Comparison of ENCODE assay signal across 28 cellular contexts in the genomic region with DNA sequence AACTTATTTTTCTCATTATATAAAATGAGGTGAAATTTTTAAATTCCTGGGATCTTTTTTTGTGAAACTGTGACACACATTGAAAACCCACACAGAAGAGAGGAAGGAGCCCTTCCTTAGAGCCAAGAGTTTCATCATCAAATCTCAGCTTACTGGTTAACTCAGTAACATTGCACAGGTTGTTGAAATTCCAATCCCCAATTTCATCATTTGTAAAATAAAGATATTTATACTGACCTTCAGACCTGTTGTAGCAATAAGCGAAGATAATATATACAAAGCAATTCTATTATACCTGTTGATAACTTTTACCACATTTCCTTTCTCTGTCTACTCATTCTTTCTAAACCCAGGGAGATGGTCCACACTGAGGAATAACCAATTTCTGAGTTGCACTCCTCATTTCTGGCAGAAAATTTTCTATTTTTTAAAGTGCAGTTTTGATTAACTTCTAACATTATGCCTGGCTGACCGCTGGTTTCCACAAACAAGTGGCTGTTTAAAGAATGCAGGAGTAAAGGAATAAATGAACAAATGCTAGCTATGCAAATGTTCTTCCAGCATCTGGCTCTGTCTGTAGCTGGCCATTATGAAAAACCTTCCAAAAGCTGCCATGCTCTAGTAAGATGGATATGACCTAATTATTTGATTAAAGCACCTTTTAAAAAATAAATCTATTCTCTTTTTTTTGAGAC.
"Had no signal": no experiment of that assay in that cellular context is flagged by ENCODE, and none has a peak within 500 bp of the region (broad histone marks: within the 10 kb centered on the region; RNA-seq: fewer than 3 reads in every experiment).

No MANE protein-coding gene starts in this region.

- H3K27ac ChIP-seq: ascending aorta, breast epithelium, esophagus muscularis mucosa, foreskin keratinocyte, gastrocnemius medialis, VCaP had no signal

- ATAC-seq: activated naive CD4-positive, alpha-beta T cell treated with anti-CD3 and anti-CD28 coated beads, Interleukin-2, amount 50 U/mL, for 72 hours; activated T-cell treated with anti-CD3 and anti-CD28 coated beads, Interleukin-2, amount 50 U/mL, for 72 hours; effector memory CD8-positive, alpha-beta T cell; foreskin keratinocyte; gastrocnemius medialis; WTC11 had no signal

- H3K4me3 ChIP-seq: ascending aorta, breast epithelium, esophagus muscularis mucosa, gastrocnemius medialis had no signal

- H3K36me3 ChIP-seq: ascending aorta, breast epithelium, esophagus muscularis mucosa, gastrocnemius medialis had no signal

- DNase-seq: activated CD4-positive, alpha-beta memory T cell treated with anti-CD3 and anti-CD28 coated beads, Interleukin-2, amount 10 ng/mL, durations not matched to agents 7 days and 5 days; activated CD4-positive, alpha-beta T cell treated with anti-CD3 and anti-CD28 coated beads for 1 hour; activated CD4-positive, alpha-beta T cell treated with anti-CD3 and anti-CD28 coated beads for 4 hours; activated CD4-positive, alpha-beta T cell treated with anti-CD3 and anti-CD28 coated beads, Interleukin-2, amount 10 ng/mL, durations not matched to agents 7 days and 5 days; activated CD4-positive, alpha-beta T cell treated with anti-CD3 and anti-CD28 coated beads, Interleukin-2, amount 50 U/mL, for 4 hours; activated CD8-positive, alpha-beta memory T cell treated with anti-CD3 and anti-CD28 coated beads, Interleukin-2, amount 50 U/mL, for 48 hours; activated gamma-delta T cell; activated naive CD4-positive, alpha-beta T cell; activated naive CD4-positive, alpha-beta T cell treated with anti-CD3 and anti-CD28 coated beads, Interleukin-2, amount 10 ng/mL, durations not matched to agents 7 days and 5 days; activated naive CD8-positive, alpha-beta T cell treated with anti-CD3 and anti-CD28 coated beads, Interleukin-2, amount 10 ng/mL, durations not matched to agents 7 days and 5 days; activated T-cell treated with anti-CD3 and anti-CD28 coated beads for 4 hours; activated T-cell treated with anti-CD3 and anti-CD28 coated beads, Interleukin-2, amount 50 U/mL, for 24 hours; activated T-cell treated with anti-CD3 and anti-CD28 coated beads, Interleukin-2, amount 50 U/mL, for 72 hours; cortex of kidney; dermis blood vessel endothelial cell; effector CD4-positive, alpha-beta T cell; effector memory CD8-positive, alpha-beta T cell; erythroblast; foreskin keratinocyte; gastrocnemius medialis; glutamatergic neuron; T-helper 2 cell had no signal

- H3K9me3 ChIP-seq: ascending aorta, breast epithelium, esophagus muscularis mucosa, gastrocnemius medialis had no signal

- H3K27me3 ChIP-seq: ascending aorta, breast epithelium, esophagus muscularis mucosa, foreskin keratinocyte, gastrocnemius medialis had no signal

- H3K4me1 ChIP-seq: ascending aorta, breast epithelium, esophagus muscularis mucosa, foreskin keratinocyte, gastrocnemius medialis had no signal
